Comparison of ENCODE assay signal across 21 cellular contexts in genomic region chr22:37604074-37604473, GRCh38. TPM values are rescaled to one million over a fixed set of nuclear protein-coding genes. Genes with fewer than 3 reads are reported as not detected.
"Had no signal": no experiment of that assay in that cellular context is flagged by ENCODE, and none has a peak within 500 bp of the region (broad histone marks: within the 10 kb centered on the region; RNA-seq: fewer than 3 reads in every experiment).

No MANE protein-coding gene starts in this region.

- H3K4me1 ChIP-seq: uterus had no signal

- H3K9me3 ChIP-seq: esophagus muscularis mucosa, gastroesophageal sphincter, psoas muscle, spleen, tibial artery, upper lobe of left lung, uterus had no signal

- H3K27me3 ChIP-seq: upper lobe of left lung, uterus had no signal

- H3K4me3 ChIP-seq: coronary artery, esophagus muscularis mucosa, gastroesophageal sphincter, psoas muscle, spleen, tibial artery, upper lobe of left lung, uterus had no signal

- H3K27ac ChIP-seq: coronary artery, epithelial cell of prostate, esophagus muscularis mucosa, gastroesophageal sphincter, psoas muscle, spleen, tibial artery, uterus had no signal

- H3K4me3 Mint-ChIP-seq: nephron progenitor cell; stimulated activated memory B cell treated with anti-CD40 and anti-IgM and Interleukin-4, amounts not matched to agents 10 μg/mL and 1 μg/mL and 100 μg/mL, for 72 hours; stimulated activated naive CD8-positive, alpha-beta T cell treated with anti-CD3 and anti-CD28 coated beads, Interleukin-15, Interleukin-2, amounts not matched to agents 100 ng/mL and 50 ng/mL, for 24 hours had no signal

- H3K36me3 ChIP-seq: esophagus muscularis mucosa, gastroesophageal sphincter, spleen, tibial artery, upper lobe of left lung, uterus had no signal

- H3K9me3 Mint-ChIP-seq: nephron progenitor cell; stimulated activated memory B cell treated with anti-CD40 and anti-IgM and Interleukin-4, amounts not matched to agents 10 μg/mL and 1 μg/mL and 100 μg/mL, for 72 hours; stimulated activated naive CD8-positive, alpha-beta T cell treated with anti-CD3 and anti-CD28 coated beads, Interleukin-15, Interleukin-2, amounts not matched to agents 100 ng/mL and 50 ng/mL, for 24 hours had no signal

- DNase-seq: glutamatergic neuron, islet precursor cell, mammary epithelial cell, nephron progenitor cell, psoas muscle, retina, spleen, tibial artery, upper lobe of left lung, uterus had no signal

- H3K27ac Mint-ChIP-seq: nephron progenitor cell; stimulated activated memory B cell treated with anti-CD40 and anti-IgM and Interleukin-4, amounts not matched to agents 10 μg/mL and 1 μg/mL and 100 μg/mL, for 72 hours had no signal

- H3K36me3 Mint-ChIP-seq: stimulated activated memory B cell treated with anti-CD40 and anti-IgM and Interleukin-4, amounts not matched to agents 10 μg/mL and 1 μg/mL and 100 μg/mL, for 72 hours had no signal

RNA-seq across cellular contexts. Expression of gene LGALS2, which starts 24.2 kb away (rescaled TPM):
- total RNA-seq: esophagus muscularis mucosa, fibroblast of villous mesenchyme, gastroesophageal sphincter, mammary epithelial cell, psoas muscle, sciatic nerve, skeletal muscle tissue, temporal lobe, uterus had no signal
- polyA plus RNA-seq: mammary epithelial cell had no signal

RNA-seq across cellular contexts. Expression of gene CDC42EP1, which starts 43.8 kb away (rescaled TPM):
- polyA plus RNA-seq: naive thymus-derived CD4-positive, alpha-beta T cell had no signal
